Comparison of ENCODE assay signal across 25 cellular contexts in the genomic region with DNA sequence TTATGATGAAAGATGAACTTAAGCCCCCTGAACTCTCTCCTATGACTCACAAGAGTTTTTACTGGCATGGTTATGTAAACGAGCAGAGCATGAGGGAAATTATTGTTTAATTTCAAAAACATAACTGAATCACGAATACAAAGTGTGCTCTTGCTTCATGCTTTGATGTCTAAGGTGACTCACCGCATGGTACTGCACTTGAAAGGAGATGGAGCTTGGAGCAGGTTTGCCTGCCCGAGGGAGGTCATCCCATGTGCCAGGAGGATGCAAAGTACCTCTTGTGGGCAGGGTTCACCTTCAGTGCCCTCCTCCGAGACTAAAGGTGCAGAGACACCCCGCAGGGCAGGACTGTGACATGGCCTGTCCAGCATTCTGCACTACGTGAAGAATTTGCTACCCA. TPM values are rescaled to one million over a fixed set of nuclear protein-coding genes. Genes with fewer than 3 reads are reported as not detected.
DNase-seq lines count a peak whose midpoint lies in the region; ATAC-seq, FAIRE-seq and TF ChIP-seq lines count a peak whose summit lies in the region.
"Had no signal": no experiment of that assay in that cellular context is flagged by ENCODE, and none has a peak within 500 bp of the region (broad histone marks: within the 10 kb centered on the region; RNA-seq: fewer than 3 reads in every experiment).

No MANE protein-coding gene starts in this region.

- DNase-seq in activated CD8-positive, alpha-beta T cell treated with anti-CD3 and anti-CD28 coated beads for 36 hours, result no peak
- DNase-seq in activated CD8-positive, alpha-beta T cell treated with anti-CD3 and anti-CD28 coated beads, Interleukin-2, amount 10 ng/mL, durations not matched to agents 7 days and 5 days, result no peak
- DNase-seq in SW480 (ENCODE audit: low spot score), result peak; percentile 98
- DNase-seq in foreskin keratinocyte, result peak; percentile 19 to 52
- DNase-seq in small intestine, result peak; percentile 92
- no peak for DNase-seq in central memory CD4-positive, alpha-beta T cell
- no peak for DNase-seq in DMS153 (lab: John Stamatoyannopoulos, UW)
- no peak for DNase-seq in NCI-H226
- DNase-seq: activated CD4-positive, CD25-positive, alpha-beta regulatory T cell treated with anti-CD3 and anti-CD28 coated beads, Interleukin-2, amount 50 U/mL, for 72 hours; activated CD8-positive, alpha-beta memory T cell treated with anti-CD3 and anti-CD28 coated beads, Interleukin-2, amount 50 U/mL, for 4 hours; DND-41; erythroblast; heart left ventricle; islet precursor cell; NCI-H1694 treated with DMSO at 0.1 percent for 48 hours; NCI-H510A; stimulated activated naive CD4-positive, alpha-beta T cell; T-helper 9 cell had no signal

- WGBS in small intestine, 3 donors, result 21 to 54% (median 32%) methylated on average over 7 of the region's 7 CpGs

- no peak overlapping the region for H3K27ac Mint-ChIP-seq in activated CD8-positive, alpha-beta T cell treated with anti-CD3 and anti-CD28 coated beads for 36 hours
- no peak overlapping the region for H3K27ac Mint-ChIP-seq in activated CD8-positive, alpha-beta T cell treated with anti-CD3 and anti-CD28 coated beads, Interleukin-2, amount 10 ng/mL, durations not matched to agents 7 days and 5 days
- H3K27ac Mint-ChIP-seq: CD14-positive monocyte, mesothelial cell of epicardium had no signal

- H3K4me1 ChIP-seq in foreskin keratinocyte (no peaks in the 10 kb centered on the region), small intestine (ENCODE audit: control insufficient read depth in 2 of 2, insufficient read depth in 1 of 2, low read depth in 1 of 2, low read length in 1 of 2) (peaks cover 8 to 9% of the 10 kb centered on the region in 2 donors)
- H3K4me1 ChIP-seq: heart left ventricle had no signal

- ATAC-seq in activated CD8-positive, alpha-beta T cell treated with anti-CD3 and anti-CD28 coated beads for 36 hours, result peak; percentile 30
- ATAC-seq in activated CD8-positive, alpha-beta T cell treated with anti-CD3 and anti-CD28 coated beads, Interleukin-2, amount 10 ng/mL, durations not matched to agents 7 days and 5 days, result no peak
- peak; percentile 67 for ATAC-seq in foreskin keratinocyte
- ATAC-seq: heart left ventricle had no signal

- H3K4me3 Mint-ChIP-seq in activated CD8-positive, alpha-beta T cell treated with anti-CD3 and anti-CD28 coated beads for 36 hours, result no peak overlapping the region
- H3K4me3 Mint-ChIP-seq in activated CD8-positive, alpha-beta T cell treated with anti-CD3 and anti-CD28 coated beads, Interleukin-2, amount 10 ng/mL, durations not matched to agents 7 days and 5 days, result no peak overlapping the region
- H3K4me3 Mint-ChIP-seq: CD14-positive monocyte, mesothelial cell of epicardium had no signal

- H3K36me3 Mint-ChIP-seq in activated CD8-positive, alpha-beta T cell treated with anti-CD3 and anti-CD28 coated beads for 36 hours (ENCODE audit: low read depth), result no peaks in the 10 kb centered on the region
- no peaks in the 10 kb centered on the region for H3K36me3 Mint-ChIP-seq in activated CD8-positive, alpha-beta T cell treated with anti-CD3 and anti-CD28 coated beads, Interleukin-2, amount 10 ng/mL, durations not matched to agents 7 days and 5 days (ENCODE audit: low read depth)
- H3K36me3 Mint-ChIP-seq: CD14-positive monocyte, mesothelial cell of epicardium had no signal

- CTCF ChIA-PET in activated CD8-positive, alpha-beta T cell treated with anti-CD3 and anti-CD28 coated beads for 36 hours (lab: Charles Lee), result no interaction called here
- CTCF ChIA-PET in activated CD8-positive, alpha-beta T cell treated with anti-CD3 and anti-CD28 coated beads, Interleukin-2, amount 10 ng/mL, durations not matched to agents 7 days and 5 days (lab: Charles Lee), result no interaction called here

- no peaks in the 10 kb centered on the region for H3K9me3 Mint-ChIP-seq in activated CD8-positive, alpha-beta T cell treated with anti-CD3 and anti-CD28 coated beads for 36 hours
- no peaks in the 10 kb centered on the region for H3K9me3 Mint-ChIP-seq in activated CD8-positive, alpha-beta T cell treated with anti-CD3 and anti-CD28 coated beads, Interleukin-2, amount 10 ng/mL, durations not matched to agents 7 days and 5 days (ENCODE audit: insufficient read depth)
- H3K9me3 Mint-ChIP-seq: mesothelial cell of epicardium had no signal

- FAIRE-seq in small intestine (lab: Jason Lieb, UNC), result no peak

- H3K27me3 ChIP-seq in foreskin keratinocyte, result peaks cover 87% of the 10 kb centered on the region
- no peaks in the 10 kb centered on the region for H3K27me3 ChIP-seq in small intestine (ENCODE audit: control insufficient read depth in 2 of 2, insufficient read depth in 2 of 2, low read length in 2 of 2)

- H3K4me3 ChIP-seq in small intestine (ENCODE audit: low read depth in 1 of 2, low read length in 2 of 2), result no peak overlapping the region
- H3K4me3 ChIP-seq: heart left ventricle, tibial nerve had no signal

- no peak overlapping the region for H3K27ac ChIP-seq in foreskin keratinocyte
- peak overlapping the region in 1 of 2 donors; percentile 39 for H3K27ac ChIP-seq in small intestine (ENCODE audit: low read depth in 1 of 2, low read length in 1 of 2)
- H3K27ac ChIP-seq: heart left ventricle, tibial nerve had no signal

- peaks cover 7% of the 10 kb centered on the region for H3K27me3 Mint-ChIP-seq in activated CD8-positive, alpha-beta T cell treated with anti-CD3 and anti-CD28 coated beads for 36 hours
- H3K27me3 Mint-ChIP-seq in activated CD8-positive, alpha-beta T cell treated with anti-CD3 and anti-CD28 coated beads, Interleukin-2, amount 10 ng/mL, durations not matched to agents 7 days and 5 days (ENCODE audit: low read depth), result peaks cover 11% of the 10 kb centered on the region

- H3K4me1 Mint-ChIP-seq in activated CD8-positive, alpha-beta T cell treated with anti-CD3 and anti-CD28 coated beads for 36 hours (ENCODE audit: low read depth), result peaks cover 6% of the 10 kb centered on the region
- H3K4me1 Mint-ChIP-seq in activated CD8-positive, alpha-beta T cell treated with anti-CD3 and anti-CD28 coated beads, Interleukin-2, amount 10 ng/mL, durations not matched to agents 7 days and 5 days (ENCODE audit: low read depth), result no peaks in the 10 kb centered on the region
- H3K4me1 Mint-ChIP-seq: CD14-positive monocyte had no signal

- intact Hi-C loops in activated CD8-positive, alpha-beta T cell treated with anti-CD3 and anti-CD28 coated beads for 36 hours (cut with micrococcal nuclease), result no loop called here

- no peaks in the 10 kb centered on the region for H3K36me3 ChIP-seq in small intestine (ENCODE audit: control insufficient read depth in 2 of 2, insufficient read depth in 2 of 2, low read length in 2 of 2)
- H3K36me3 ChIP-seq: heart left ventricle, tibial nerve had no signal

- H3K9me3 ChIP-seq in small intestine (ENCODE audit: control insufficient read depth, low read depth), result no peaks in the 10 kb centered on the region
- H3K9me3 ChIP-seq: heart left ventricle, tibial nerve had no signal

- TF ChIP-seq CTCF in activated CD8-positive, alpha-beta T cell treated with anti-CD3 and anti-CD28 coated beads for 36 hours (IDR thresholded peaks at IDR 0.05), result no peak
- no peak for TF ChIP-seq CTCF in foreskin keratinocyte (conservative IDR thresholded peaks at IDR 0.05)

- POLR2A ChIA-PET in activated CD8-positive, alpha-beta T cell treated with anti-CD3 and anti-CD28 coated beads for 36 hours (lab: Charles Lee), result no interaction called here
- POLR2A ChIA-PET in activated CD8-positive, alpha-beta T cell treated with anti-CD3 and anti-CD28 coated beads, Interleukin-2, amount 10 ng/mL, durations not matched to agents 7 days and 5 days (lab: Charles Lee), result no interaction called here

RNA-seq across cellular contexts. Expression of gene PCK1, which starts 13.7 kb away (rescaled TPM):
- not detected for total RNA-seq in activated CD8-positive, alpha-beta T cell treated with anti-CD3 and anti-CD28 coated beads for 36 hours
- not detected for total RNA-seq in activated CD8-positive, alpha-beta T cell treated with anti-CD3 and anti-CD28 coated beads, Interleukin-2, amount 10 ng/mL, durations not matched to agents 7 days and 5 days
- not detected in 2 replicates for total RNA-seq in foreskin keratinocyte
- not detected in 2 replicates for polyA plus RNA-seq in foreskin keratinocyte
- 100 to 1,000 TPM in 2 of 3 donors, 10 to 100 TPM in 1; 29.6 to 439 (median 165) TPM for polyA plus RNA-seq in small intestine
- total RNA-seq: A673, dermis microvascular lymphatic vessel endothelial cell, M059J, mesothelial cell of epicardium had no signal
- polyA plus RNA-seq: CD14-positive monocyte had no signal

RNA-seq across cellular contexts. Expression of gene CTCFL, which starts 22.3 kb away (rescaled TPM):
- not detected for total RNA-seq in activated CD8-positive, alpha-beta T cell treated with anti-CD3 and anti-CD28 coated beads for 36 hours
- total RNA-seq in activated CD8-positive, alpha-beta T cell treated with anti-CD3 and anti-CD28 coated beads, Interleukin-2, amount 10 ng/mL, durations not matched to agents 7 days and 5 days, result not detected
- not detected in 2 replicates for total RNA-seq in foreskin keratinocyte
- polyA plus RNA-seq in foreskin keratinocyte (not detected in 2 replicates), small intestine (under 1 TPM in 1 of 3 donors, not detected in 2; 0.03 TPM)
- total RNA-seq: dermis microvascular lymphatic vessel endothelial cell, heart left ventricle, M059J, renal cortical epithelial cell, tibial nerve had no signal
- polyA plus RNA-seq: CD14-positive monocyte, heart left ventricle had no signal

Comparison
In these comparisons a context has a peak if more than half of its experiments do, and no peak if none do; other contexts are left out.
1. DNase-seq: peak in SW480 (single experiment), foreskin keratinocyte (2 of 2) and small intestine (single experiment); none in activated CD8-positive, alpha-beta T cell treated with anti-CD3 and anti-CD28 coated beads for 36 hours (single experiment), activated CD8-positive, alpha-beta T cell treated with anti-CD3 and anti-CD28 coated beads, Interleukin-2, amount 10 ng/mL, durations not matched to agents 7 days and 5 days (single experiment), central memory CD4-positive, alpha-beta T cell (single experiment), DMS153 (single experiment) and NCI-H226 (single experiment).